In genomic region chr3:120088622-120089021, GRCh38 we compare ENCODE assay signal across 18 cellular contexts. TPM values are rescaled to one million over a fixed set of nuclear protein-coding genes. Genes with fewer than 3 reads are reported as not detected.
DNase-seq lines count a peak whose midpoint lies in the region; ATAC-seq and TF ChIP-seq lines count a peak whose summit lies in the region.
"Had no signal": no experiment of that assay in that cellular context is flagged by ENCODE, and none has a peak within 500 bp of the region (broad histone marks: within the 10 kb centered on the region; RNA-seq: fewer than 3 reads in every experiment).

No MANE protein-coding gene starts in this region.

- peaks cover 0 to 11% of the 10 kb centered on the region in 2 experiments; a peak in 3 of 4 replicates for H3K4me1 ChIP-seq in SK-N-SH (ENCODE audit: control insufficient read depth in 1 of 2, insufficient read depth in 2 of 2, low read depth in 1 of 2, low read length in 1 of 2)
- peaks cover 37% of the 10 kb centered on the region for H3K4me1 ChIP-seq in OCI-LY1 (ENCODE audit: insufficient read depth, low read length, severe bottlenecking)
- no peaks in the 10 kb centered on the region for H3K4me1 ChIP-seq in endodermal cell (ENCODE audit: control insufficient read depth, insufficient read depth, low read length)
- H3K4me1 ChIP-seq in osteoblast (ENCODE audit: insufficient read depth, low read length), result peaks cover 10% of the 10 kb centered on the region
- H3K4me1 ChIP-seq: prostate gland had no signal

- ATAC-seq in SK-N-SH treated with all-trans-retinoic acid at 6 μM for 48 hours (no peak), GM19467 (IDR thresholded peaks at IDR 0.05; ENCODE audit: unreplicated experiment) (no peak), GM19397 (IDR thresholded peaks at IDR 0.05; ENCODE audit: unreplicated experiment) (no peak)
- ATAC-seq: activated CD4-positive, CD25-positive, alpha-beta regulatory T cell treated with anti-CD3 and anti-CD28 coated beads, Interleukin-2, amount 50 U/mL, for 24 hours; heart left ventricle had no signal

- H3K4me3 ChIP-seq in SK-N-SH (ENCODE audit: low read depth in 2 of 2, low read length in 1 of 2) (no peak overlapping the region), OCI-LY1 (ENCODE audit: low read depth, low read length, poor library complexity, severe bottlenecking) (peak overlapping the region; percentile 1), endodermal cell (ENCODE audit: low read length) (peak overlapping the region; percentile 19), osteoblast (ENCODE audit: insufficient read depth, low read length) (no peak overlapping the region)
- H3K4me3 ChIP-seq: esophagus muscularis mucosa, prostate gland had no signal

- H3K79me2 ChIP-seq in SK-N-SH (ENCODE audit: insufficient read depth), result peaks cover 99% of the 10 kb centered on the region
- H3K79me2 ChIP-seq in OCI-LY1 (ENCODE audit: insufficient read depth, low read length), result peaks cover 100% of the 10 kb centered on the region
- H3K79me2 ChIP-seq in osteoblast (ENCODE audit: insufficient read depth, low read length), result peaks cover 98% of the 10 kb centered on the region

- H3K9ac ChIP-seq in SK-N-SH (no peak overlapping the region), OCI-LY1 (ENCODE audit: low read length) (no peak overlapping the region), endodermal cell (ENCODE audit: extremely low read depth, low read length, poor library complexity, severe bottlenecking) (no peak overlapping the region)

- H3K36me3 ChIP-seq in SK-N-SH (replicated peaks in 1 of 2; ENCODE audit: control insufficient read depth in 1 of 2, insufficient read depth in 2 of 2, low read length in 1 of 2) (peaks cover 2 to 9% of the 10 kb centered on the region in 2 experiments), OCI-LY1 (ENCODE audit: insufficient read depth, low read length) (peaks cover 6% of the 10 kb centered on the region; the same call in 1 of the 2 replicates), endodermal cell (ENCODE audit: control insufficient read depth, insufficient read depth, low read length) (peaks cover 18% of the 10 kb centered on the region), osteoblast (ENCODE audit: insufficient read depth, low read length) (no peaks in the 10 kb centered on the region)
- H3K36me3 ChIP-seq: esophagus muscularis mucosa, heart left ventricle, prostate gland had no signal

- POLR2A ChIA-PET in SK-N-SH (lab: Yijun Ruan, JAX), result no interaction called here

- H3K4me1 Mint-ChIP-seq in endodermal cell, result peaks cover 11% of the 10 kb centered on the region

- no peak for TF ChIP-seq RAD21 in SK-N-SH (IDR thresholded peaks at IDR 0.05; ENCODE audit: low read length)

- H3K27me3 Mint-ChIP-seq in endodermal cell (ENCODE audit: insufficient read depth), result no peaks in the 10 kb centered on the region

- H3K4me2 ChIP-seq in SK-N-SH, result peak overlapping the region; percentile 19
- peak overlapping the region; percentile 33 for H3K4me2 ChIP-seq in OCI-LY1 (ENCODE audit: low read length)
- H3K4me2 ChIP-seq in osteoblast (ENCODE audit: insufficient read depth, low read length), result peak overlapping the region; percentile 4

- DNase-seq in SK-N-SH (no peak), endodermal cell (no peak), osteoblast (ENCODE audit: insufficient read length, low spot score, missing footprints) (no peak)
- no peak for DNase-seq in stimulated activated CD4-positive, alpha-beta T cell treated with anti-CD3 and anti-CD28 coated beads, Interleukin-4, amount 100 ng/mL, for 4 hours
- DNase-seq: 8988T; activated CD8-positive, alpha-beta memory T cell treated with anti-CD3 and anti-CD28 coated beads, Interleukin-2, amount 50 U/mL, for 48 hours; amygdala; heart left ventricle; NCI-H1930; NCI-H524 treated with DMSO at 0.1 percent for 48 hours had no signal

- no peak for TF ChIP-seq EP300 in SK-N-SH (IDR thresholded peaks at IDR 0.05; ENCODE audit: borderline replicate concordance in 1 of 2, low read depth in 1 of 2, low read length in 1 of 2)

- H3K27ac Mint-ChIP-seq in endodermal cell, result no peak overlapping the region

- H4K20me1 ChIP-seq in SK-N-SH (ENCODE audit: insufficient read depth) (peaks cover 98% of the 10 kb centered on the region), OCI-LY1 (ENCODE audit: insufficient read depth, low read length) (no peaks in the 10 kb centered on the region), osteoblast (ENCODE audit: insufficient read depth, low read length) (peaks cover 82% of the 10 kb centered on the region)

- no peak overlapping the region for H3K4me3 Mint-ChIP-seq in endodermal cell

- CTCF ChIA-PET in SK-N-SH (lab: Yijun Ruan, JAX), result interaction anchor here (1.7 kb wide), 1 partner anchor 197 kb away, joined by 5 read pairs; no protein-coding TSS in a partner anchor

- H3K27me3 ChIP-seq in SK-N-SH (ENCODE audit: insufficient read depth), result no peaks in the 10 kb centered on the region
- H3K27me3 ChIP-seq in OCI-LY1 (ENCODE audit: insufficient read depth, low read length), result no peaks in the 10 kb centered on the region
- H3K27me3 ChIP-seq in endodermal cell (ENCODE audit: control insufficient read depth, insufficient read depth, low read length, poor library complexity, severe bottlenecking), result no peaks in the 10 kb centered on the region
- no peaks in the 10 kb centered on the region for H3K27me3 ChIP-seq in osteoblast (ENCODE audit: insufficient read depth, low read length)
- H3K27me3 ChIP-seq: esophagus muscularis mucosa, heart left ventricle had no signal

- WGBS in SK-N-SH (ENCODE audit: low lambda C conversion rate), result 95% methylated on average over 3 of the region's 3 CpGs
- WGBS in endodermal cell (ENCODE audit: insufficient coverage in 1 of 2, insufficient read length in 1 of 2), 2 experiments, result 81 to 97% methylated on average over 3 of the region's 3 CpGs

- H3F3A ChIP-seq in SK-N-SH (replicated peaks; ENCODE audit: insufficient read depth), result peaks cover 3% of the 10 kb centered on the region
- H3F3A ChIP-seq in OCI-LY1 (ENCODE audit: insufficient read depth, low read length), result 0 out of 2 replicates have a peak, but pooled peaks cover 2% of the 10 kb centered on the region

- no peaks in the 10 kb centered on the region for H3K9me3 ChIP-seq in SK-N-SH
- no peaks in the 10 kb centered on the region for H3K9me3 ChIP-seq in OCI-LY1 (ENCODE audit: low read length)
- no peaks in the 10 kb centered on the region for H3K9me3 ChIP-seq in endodermal cell (ENCODE audit: control insufficient read depth, low read length)
- no peaks in the 10 kb centered on the region for H3K9me3 ChIP-seq in osteoblast (ENCODE audit: low read depth, low read length)
- H3K9me3 ChIP-seq: esophagus muscularis mucosa, heart left ventricle, prostate gland had no signal

- no peaks in the 10 kb centered on the region for H3K9me3 Mint-ChIP-seq in endodermal cell
- H3K9me3 Mint-ChIP-seq: CD14-positive monocyte had no signal

- no peaks in the 10 kb centered on the region for H3K9me2 ChIP-seq in SK-N-SH
- H3K9me2 ChIP-seq in OCI-LY1 (ENCODE audit: low read depth, low read length), result no peaks in the 10 kb centered on the region

- H3K27ac ChIP-seq in SK-N-SH (ENCODE audit: low read depth in 2 of 2, low read length in 1 of 2) (no peak overlapping the region), OCI-LY1 (ENCODE audit: low read depth, low read length, poor library complexity, severe bottlenecking) (no peak overlapping the region), endodermal cell (ENCODE audit: low read depth, low read length) (no peak overlapping the region), osteoblast (ENCODE audit: low read depth, low read length) (no peak overlapping the region)
- H3K27ac ChIP-seq: esophagus muscularis mucosa, heart left ventricle, prostate gland had no signal

- peaks cover 11% of the 10 kb centered on the region for H3K36me3 Mint-ChIP-seq in endodermal cell (ENCODE audit: low read depth)

- H2AFZ ChIP-seq in SK-N-SH (ENCODE audit: low read depth), result no peak overlapping the region
- H2AFZ ChIP-seq in OCI-LY1 (ENCODE audit: low read length), result no peak overlapping the region
- no peak overlapping the region for H2AFZ ChIP-seq in osteoblast (ENCODE audit: low read length)

- TF ChIP-seq CTCF in SK-N-SH (IDR thresholded peaks at IDR 0.05) (no peak), OCI-LY1 (IDR thresholded peaks at IDR 0.05; ENCODE audit: low read length) (no peak), endodermal cell (conservative IDR thresholded peaks at IDR 0.05) (no peak), osteoblast (IDR thresholded peaks at IDR 0.05; ENCODE audit: extremely low read depth, low read depth, low read length) (no peak)

TF ChIP-seq in SK-N-SH, 30 proteins besides CTCF, POLR2A, EP300 and RAD21 (continues in another document):
- TF ChIP-seq RFX5 (IDR thresholded peaks at IDR 0.05; ENCODE audit: low read length) (no peak), NFIC (IDR thresholded peaks at IDR 0.05; ENCODE audit: borderline replicate concordance) (no peak), ELF1 (IDR thresholded peaks at IDR 0.05) (no peak), SIN3A (IDR thresholded peaks at IDR 0.05; ENCODE audit: borderline replicate concordance, low read depth, low read length) (no peak)

TF ChIP-seq in SK-N-SH treated with all-trans-retinoic acid at 6 μM for 48 hours, 23 proteins besides CTCF, POLR2A, EP300 and RAD21:
- TF ChIP-seq ZFP3 (CRISPR knock-in tag; IDR thresholded peaks at IDR 0.05), result no peak
- TF ChIP-seq POU6F1 (CRISPR knock-in tag; IDR thresholded peaks at IDR 0.05; ENCODE audit: borderline replicate concordance, low read depth), result no peak
- no peak for TF ChIP-seq SNAI2 (CRISPR knock-in tag; IDR thresholded peaks at IDR 0.05)
- TF ChIP-seq TOX (CRISPR knock-in tag; IDR thresholded peaks at IDR 0.05; ENCODE audit: borderline replicate concordance), result no peak

RNA-seq across cellular contexts. Expression of gene GSK3B, which starts 5.6 kb away (rescaled TPM):
- polyA plus RNA-seq in SK-N-SH (2012; rRNA removed), result 15.9 and 19.7 TPM in 2 replicates
- 21.3 TPM in 2 replicates for polyA plus RNA-seq in SK-N-SH (2012; cell fraction: cytosol; rRNA removed)
- polyA plus RNA-seq in SK-N-SH (2012; cell fraction: nucleus; rRNA removed), result 6.5 and 14.0 TPM in 2 replicates
- total RNA-seq in endodermal cell (10 to 100 TPM; 57.3 to 59.8 TPM), osteoblast (79.9 and 87.9 TPM in 2 replicates)
- polyA plus RNA-seq in endodermal cell (2013, experiment 1 of 2), result 53.6 TPM
- polyA plus RNA-seq in endodermal cell (2013, experiment 2 of 2), result 47.3 TPM

Comparison
In these comparisons a context has a peak if more than half of its experiments do, and no peak if none do; other contexts are left out.
1. H3K4me3 ChIP-seq: peak in OCI-LY1 (single experiment) and endodermal cell (single experiment); none in SK-N-SH (0 of 2) and osteoblast (single experiment).
2. Peak in every context shown above with its lines, with median percentiles within 50 percentile points of each other: H3K4me2 ChIP-seq.